In genomic region chr3:115402651-115403050, GRCh38 we compare ENCODE assay signal across 1 cellular context.
TF ChIP-seq lines count a peak whose summit lies in the region.

No MANE protein-coding gene starts in this region.

TF ChIP-seq in IMR-90, 13 proteins besides CTCF, POLR2A, EP300 and RAD21:
- TF ChIP-seq BHLHE40 (IDR thresholded peaks at IDR 0.05; ENCODE audit: low read depth, low read length) (no peak), SMC3 (IDR thresholded peaks at IDR 0.05; ENCODE audit: low read depth, low read length) (no peak), NFE2L2 (IDR thresholded peaks at IDR 0.05; ENCODE audit: low read depth, low read length) (no peak), MXI1 (IDR thresholded peaks at IDR 0.05; ENCODE audit: borderline replicate concordance, low read depth, low read length) (no peak), USF2 (IDR thresholded peaks at IDR 0.05; ENCODE audit: low read depth, low read length) (no peak), RCOR1 (IDR thresholded peaks at IDR 0.05; ENCODE audit: insufficient replicate concordance, low read length) (no peak), MAZ (IDR thresholded peaks at IDR 0.05; ENCODE audit: borderline replicate concordance, low read depth, low read length) (no peak), MAFK (IDR thresholded peaks at IDR 0.05; ENCODE audit: low read depth, low read length) (no peak), CHD1 (IDR thresholded peaks at IDR 0.05; ENCODE audit: low read depth, low read length) (no peak), CEBPB (IDR thresholded peaks at IDR 0.05; ENCODE audit: low read depth, low read length) (no peak), FOS (IDR thresholded peaks at IDR 0.05; ENCODE audit: low read depth, low read length) (no peak), RFX5 (IDR thresholded peaks at IDR 0.05; ENCODE audit: low read depth, low read length) (no peak)
TF ChIP-seq in IMR-90: peak in this region for 0.
